In the genomic region with DNA sequence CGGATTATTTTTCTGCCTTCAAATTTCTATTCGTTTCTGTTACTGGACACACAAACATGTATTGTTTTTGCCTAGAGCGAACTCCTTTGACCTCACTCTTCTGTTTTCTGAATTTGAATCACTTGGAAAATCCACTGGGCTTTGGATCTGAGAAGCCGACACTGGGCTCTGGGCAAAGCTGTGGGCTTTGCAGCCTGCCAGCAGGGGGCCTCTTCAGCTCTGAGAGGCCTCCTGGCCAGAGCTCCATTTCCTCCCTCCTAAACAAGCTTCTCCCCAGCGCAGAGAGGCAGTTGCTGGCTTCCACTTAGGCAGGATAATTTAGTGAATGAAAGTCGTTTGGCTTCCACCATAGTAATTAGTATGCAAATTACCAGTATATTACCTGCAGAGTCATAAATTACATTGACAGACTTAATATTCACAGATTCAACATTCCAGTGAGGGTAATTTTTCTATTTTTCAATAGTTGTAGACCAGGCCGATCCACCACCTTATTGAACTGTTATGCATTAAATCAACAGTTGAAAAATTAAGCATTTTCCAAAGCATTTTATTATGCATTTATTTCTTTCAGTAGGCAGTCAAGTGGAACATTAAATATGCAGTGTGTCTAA, we compare ENCODE assay signal across 1 cellular context.
A peak's percentile ranks its signal among the peaks of the same experiment; 100 is the strongest.
TF ChIP-seq lines count a peak whose summit lies in the region.

No MANE protein-coding gene starts in this region.

TF ChIP-seq in K562, 482 proteins besides CTCF, POLR2A, EP300 and RAD21 (continued from another document and continues in another):
- no peak for TF ChIP-seq SREBF2 (CRISPR knock-in tag; IDR thresholded peaks at IDR 0.05)
- TF ChIP-seq ZKSCAN8 (CRISPR knock-in tag; IDR thresholded peaks at IDR 0.05) = no peak
- peak; percentile 59; the same call in 1 of the 2 replicates for TF ChIP-seq SPI1 (IDR thresholded peaks at IDR 0.05; ENCODE audit: borderline replicate concordance, low read depth, low read length)
- no peak for TF ChIP-seq SRSF9 (IDR thresholded peaks at IDR 0.05; ENCODE audit: borderline replicate concordance, low read depth, low read length)
- peak in 1 of 2 experiments; percentile 53; a peak in 1 of 4 replicates for TF ChIP-seq RCOR1 (IDR thresholded peaks at IDR 0.05; ENCODE audit: borderline replicate concordance in 1 of 2, low read depth in 2 of 2, low read length in 2 of 2)
- no peak for TF ChIP-seq ZC3H11A (IDR thresholded peaks at IDR 0.05; ENCODE audit: low read depth, low read length)
- TF ChIP-seq KAT2B (IDR thresholded peaks at IDR 0.05; ENCODE audit: low read depth, low read length) = no peak
- TF ChIP-seq, protein P1, sequence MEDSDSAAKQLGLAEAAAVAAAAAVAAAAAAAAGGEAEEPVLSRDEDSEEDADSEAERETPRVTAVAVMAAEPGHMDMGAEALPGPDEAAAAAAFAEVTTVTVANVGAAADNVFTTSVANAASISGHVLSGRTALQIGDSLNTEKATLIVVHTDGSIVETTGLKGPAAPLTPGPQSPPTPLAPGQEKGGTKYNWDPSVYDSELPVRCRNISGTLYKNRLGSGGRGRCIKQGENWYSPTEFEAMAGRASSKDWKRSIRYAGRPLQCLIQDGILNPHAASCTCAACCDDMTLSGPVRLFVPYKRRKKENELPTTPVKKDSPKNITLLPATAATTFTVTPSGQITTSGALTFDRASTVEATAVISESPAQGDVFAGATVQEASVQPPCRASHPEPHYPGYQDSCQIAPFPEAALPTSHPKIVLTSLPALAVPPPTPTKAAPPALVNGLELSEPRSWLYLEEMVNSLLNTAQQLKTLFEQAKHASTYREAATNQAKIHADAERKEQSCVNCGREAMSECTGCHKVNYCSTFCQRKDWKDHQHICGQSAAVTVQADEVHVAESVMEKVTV (CRISPR knock-in tag; IDR thresholded peaks at IDR 0.05) = peak; percentile 58
- no peak for TF ChIP-seq ZBTB7A (IDR thresholded peaks at IDR 0.05; ENCODE audit: borderline replicate concordance, control insufficient read depth, low read depth, low read length)
- TF ChIP-seq ZNF431 (CRISPR knock-in tag; IDR thresholded peaks at IDR 0.05) = no peak
- TF ChIP-seq ZMIZ1 (IDR thresholded peaks at IDR 0.05; ENCODE audit: low read depth in 2 of 2, low read length in 2 of 2) = no peak
- peak; percentile 26 for TF ChIP-seq MEIS2 (IDR thresholded peaks at IDR 0.05; ENCODE audit: partially characterized antibody)
- no peak for TF ChIP-seq POLR3A (IDR thresholded peaks at IDR 0.05; ENCODE audit: borderline replicate concordance, extremely low read depth, insufficient read depth, insufficient read length)
- TF ChIP-seq NRF1 (conservative IDR thresholded peaks at IDR 0.05 in 1 of 2, IDR thresholded peaks at IDR 0.05 in 1 of 2) = 0 out of 4 replicates have a peak, but pooled peaks of 1 of the 2 experiments have one; percentile 9
- TF ChIP-seq ZNF239 (CRISPR knock-in tag; IDR thresholded peaks at IDR 0.05) = no peak
- no peak for TF ChIP-seq TBL1XR1 (IDR thresholded peaks at IDR 0.05; ENCODE audit: low read length in 2 of 2)
- TF ChIP-seq HDAC3 (IDR thresholded peaks at IDR 0.05; ENCODE audit: borderline replicate concordance, partially characterized antibody) = peak; percentile 26
- no peak for TF ChIP-seq E2F4 (CRISPR knock-in tag; IDR thresholded peaks at IDR 0.05; ENCODE audit: low read depth)
- no peak for TF ChIP-seq DIDO1 (tag; IDR thresholded peaks at IDR 0.05; ENCODE audit: low read depth)
- no peak for TF ChIP-seq ZEB2 (IDR thresholded peaks at IDR 0.05)
- no peak for TF ChIP-seq ZNF717 (CRISPR knock-in tag; IDR thresholded peaks at IDR 0.05)
- TF ChIP-seq, protein P2, sequence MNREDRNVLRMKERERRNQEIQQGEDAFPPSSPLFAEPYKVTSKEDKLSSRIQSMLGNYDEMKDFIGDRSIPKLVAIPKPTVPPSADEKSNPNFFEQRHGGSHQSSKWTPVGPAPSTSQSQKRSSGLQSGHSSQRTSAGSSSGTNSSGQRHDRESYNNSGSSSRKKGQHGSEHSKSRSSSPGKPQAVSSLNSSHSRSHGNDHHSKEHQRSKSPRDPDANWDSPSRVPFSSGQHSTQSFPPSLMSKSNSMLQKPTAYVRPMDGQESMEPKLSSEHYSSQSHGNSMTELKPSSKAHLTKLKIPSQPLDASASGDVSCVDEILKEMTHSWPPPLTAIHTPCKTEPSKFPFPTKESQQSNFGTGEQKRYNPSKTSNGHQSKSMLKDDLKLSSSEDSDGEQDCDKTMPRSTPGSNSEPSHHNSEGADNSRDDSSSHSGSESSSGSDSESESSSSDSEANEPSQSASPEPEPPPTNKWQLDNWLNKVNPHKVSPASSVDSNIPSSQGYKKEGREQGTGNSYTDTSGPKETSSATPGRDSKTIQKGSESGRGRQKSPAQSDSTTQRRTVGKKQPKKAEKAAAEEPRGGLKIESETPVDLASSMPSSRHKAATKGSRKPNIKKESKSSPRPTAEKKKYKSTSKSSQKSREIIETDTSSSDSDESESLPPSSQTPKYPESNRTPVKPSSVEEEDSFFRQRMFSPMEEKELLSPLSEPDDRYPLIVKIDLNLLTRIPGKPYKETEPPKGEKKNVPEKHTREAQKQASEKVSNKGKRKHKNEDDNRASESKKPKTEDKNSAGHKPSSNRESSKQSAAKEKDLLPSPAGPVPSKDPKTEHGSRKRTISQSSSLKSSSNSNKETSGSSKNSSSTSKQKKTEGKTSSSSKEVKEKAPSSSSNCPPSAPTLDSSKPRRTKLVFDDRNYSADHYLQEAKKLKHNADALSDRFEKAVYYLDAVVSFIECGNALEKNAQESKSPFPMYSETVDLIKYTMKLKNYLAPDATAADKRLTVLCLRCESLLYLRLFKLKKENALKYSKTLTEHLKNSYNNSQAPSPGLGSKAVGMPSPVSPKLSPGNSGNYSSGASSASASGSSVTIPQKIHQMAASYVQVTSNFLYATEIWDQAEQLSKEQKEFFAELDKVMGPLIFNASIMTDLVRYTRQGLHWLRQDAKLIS (CRISPR knock-in tag; IDR thresholded peaks at IDR 0.05) = no peak
- TF ChIP-seq, protein P3, sequence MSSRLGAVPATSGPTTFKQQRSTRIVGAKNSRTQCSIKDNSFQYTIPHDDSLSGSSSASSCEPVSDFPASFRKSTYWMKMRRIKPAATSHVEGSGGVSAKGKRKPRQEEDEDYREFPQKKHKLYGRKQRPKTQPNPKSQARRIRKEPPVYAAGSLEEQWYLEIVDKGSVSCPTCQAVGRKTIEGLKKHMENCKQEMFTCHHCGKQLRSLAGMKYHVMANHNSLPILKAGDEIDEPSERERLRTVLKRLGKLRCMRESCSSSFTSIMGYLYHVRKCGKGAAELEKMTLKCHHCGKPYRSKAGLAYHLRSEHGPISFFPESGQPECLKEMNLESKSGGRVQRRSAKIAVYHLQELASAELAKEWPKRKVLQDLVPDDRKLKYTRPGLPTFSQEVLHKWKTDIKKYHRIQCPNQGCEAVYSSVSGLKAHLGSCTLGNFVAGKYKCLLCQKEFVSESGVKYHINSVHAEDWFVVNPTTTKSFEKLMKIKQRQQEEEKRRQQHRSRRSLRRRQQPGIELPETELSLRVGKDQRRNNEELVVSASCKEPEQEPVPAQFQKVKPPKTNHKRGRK (tag; IDR thresholded peaks at IDR 0.05) = no peak
- no peak for TF ChIP-seq HDAC6 (IDR thresholded peaks at IDR 0.05; ENCODE audit: low read depth, low read length)
- TF ChIP-seq HIVEP1 (CRISPR knock-in tag; IDR thresholded peaks at IDR 0.05) = no peak
- TF ChIP-seq, protein P4, sequence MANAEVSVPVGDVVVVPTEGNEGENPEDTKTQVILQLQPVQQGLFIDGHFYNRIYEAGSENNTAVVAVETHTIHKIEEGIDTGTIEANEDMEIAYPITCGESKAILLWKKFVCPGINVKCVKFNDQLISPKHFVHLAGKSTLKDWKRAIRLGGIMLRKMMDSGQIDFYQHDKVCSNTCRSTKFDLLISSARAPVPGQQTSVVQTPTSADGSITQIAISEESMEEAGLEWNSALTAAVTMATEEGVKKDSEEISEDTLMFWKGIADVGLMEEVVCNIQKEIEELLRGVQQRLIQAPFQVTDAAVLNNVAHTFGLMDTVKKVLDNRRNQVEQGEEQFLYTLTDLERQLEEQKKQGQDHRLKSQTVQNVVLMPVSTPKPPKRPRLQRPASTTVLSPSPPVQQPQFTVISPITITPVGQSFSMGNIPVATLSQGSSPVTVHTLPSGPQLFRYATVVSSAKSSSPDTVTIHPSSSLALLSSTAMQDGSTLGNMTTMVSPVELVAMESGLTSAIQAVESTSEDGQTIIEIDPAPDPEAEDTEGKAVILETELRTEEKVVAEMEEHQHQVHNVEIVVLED (CRISPR knock-in tag; IDR thresholded peaks at IDR 0.05) = no peak
- no peak for TF ChIP-seq ATF1 (CRISPR knock-in tag; IDR thresholded peaks at IDR 0.05)
- no peak for TF ChIP-seq ATF1 (tag; IDR thresholded peaks at IDR 0.05)
- TF ChIP-seq E2F6 (IDR thresholded peaks at IDR 0.05; ENCODE audit: borderline replicate concordance in 1 of 2, extremely low read depth in 1 of 2, insufficient read depth in 1 of 2, insufficient read length in 1 of 2, low read depth in 1 of 2, low read length in 1 of 2, poor library complexity in 1 of 2, severe bottlenecking in 1 of 2) = peak in 1 of 2 experiments; percentile 35
- TF ChIP-seq STAT5B (CRISPR knock-in tag; IDR thresholded peaks at IDR 0.05) = no peak
- TF ChIP-seq NCOR1 (IDR thresholded peaks at IDR 0.05) = no peak
- TF ChIP-seq FUS (optimal IDR thresholded peaks at IDR 0.05; ENCODE audit: low read depth, low read length) = no peak
- no peak for TF ChIP-seq GTF2F1 (IDR thresholded peaks at IDR 0.05; ENCODE audit: low read depth, low read length)
- TF ChIP-seq ZNF75A (CRISPR knock-in tag; IDR thresholded peaks at IDR 0.05) = no peak
- TF ChIP-seq, protein P5, sequence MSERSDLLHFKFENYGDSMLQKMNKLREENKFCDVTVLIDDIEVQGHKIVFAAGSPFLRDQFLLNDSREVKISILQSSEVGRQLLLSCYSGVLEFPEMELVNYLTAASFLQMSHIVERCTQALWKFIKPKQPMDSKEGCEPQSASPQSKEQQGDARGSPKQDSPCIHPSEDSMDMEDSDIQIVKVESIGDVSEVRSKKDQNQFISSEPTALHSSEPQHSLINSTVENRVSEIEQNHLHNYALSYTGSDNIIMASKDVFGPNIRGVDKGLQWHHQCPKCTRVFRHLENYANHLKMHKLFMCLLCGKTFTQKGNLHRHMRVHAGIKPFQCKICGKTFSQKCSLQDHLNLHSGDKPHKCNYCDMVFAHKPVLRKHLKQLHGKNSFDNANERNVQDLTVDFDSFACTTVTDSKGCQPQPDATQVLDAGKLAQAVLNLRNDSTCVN (CRISPR knock-in tag; IDR thresholded peaks at IDR 0.05) = no peak
- no peak for TF ChIP-seq CBFB (CRISPR knock-in tag; IDR thresholded peaks at IDR 0.05)
- peak in 1 of 3 experiments; percentile 39 for TF ChIP-seq YY1 (IDR thresholded peaks at IDR 0.05; ENCODE audit: borderline replicate concordance in 1 of 3, control insufficient read depth in 1 of 3, extremely low read depth in 1 of 3, insufficient read depth in 3 of 3, insufficient read length in 1 of 3, insufficient replicate concordance in 2 of 3, low read depth in 1 of 3, low read length in 2 of 3)
- no peak for TF ChIP-seq PTTG1 (tag; IDR thresholded peaks at IDR 0.05; ENCODE audit: low read depth)
- TF ChIP-seq NEUROD1 (IDR thresholded peaks at IDR 0.05; ENCODE audit: borderline replicate concordance, low read depth, low read length, partially characterized antibody) = no peak
- no peak for TF ChIP-seq ZBTB17 (CRISPR knock-in tag; IDR thresholded peaks at IDR 0.05)
- TF ChIP-seq, protein P6, sequence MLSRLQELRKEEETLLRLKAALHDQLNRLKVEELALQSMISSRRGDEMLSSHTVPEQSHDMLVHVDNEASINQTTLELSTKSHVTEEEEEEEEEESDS (CRISPR knock-in tag; IDR thresholded peaks at IDR 0.05) = no peak
- no peak for TF ChIP-seq MAFF (IDR thresholded peaks at IDR 0.05; ENCODE audit: low read length)
- no peak for TF ChIP-seq DMBX1 (CRISPR knock-in tag; IDR thresholded peaks at IDR 0.05; ENCODE audit: borderline replicate concordance)
- TF ChIP-seq ZNF561 (CRISPR knock-in tag; conservative IDR thresholded peaks at IDR 0.05) = no peak
- no peak for TF ChIP-seq L3MBTL2 (IDR thresholded peaks at IDR 0.05)
- TF ChIP-seq TCF3 (CRISPR knock-in tag; IDR thresholded peaks at IDR 0.05) = no peak
- TF ChIP-seq ZNF12 (CRISPR knock-in tag; IDR thresholded peaks at IDR 0.05) = no peak
- no peak for TF ChIP-seq ZBED1 (IDR thresholded peaks at IDR 0.05)
- TF ChIP-seq ZNF57 (CRISPR knock-in tag; IDR thresholded peaks at IDR 0.05) = no peak
- TF ChIP-seq ZNF696 (CRISPR knock-in tag; conservative IDR thresholded peaks at IDR 0.05) = no peak
